In the genomic region with DNA sequence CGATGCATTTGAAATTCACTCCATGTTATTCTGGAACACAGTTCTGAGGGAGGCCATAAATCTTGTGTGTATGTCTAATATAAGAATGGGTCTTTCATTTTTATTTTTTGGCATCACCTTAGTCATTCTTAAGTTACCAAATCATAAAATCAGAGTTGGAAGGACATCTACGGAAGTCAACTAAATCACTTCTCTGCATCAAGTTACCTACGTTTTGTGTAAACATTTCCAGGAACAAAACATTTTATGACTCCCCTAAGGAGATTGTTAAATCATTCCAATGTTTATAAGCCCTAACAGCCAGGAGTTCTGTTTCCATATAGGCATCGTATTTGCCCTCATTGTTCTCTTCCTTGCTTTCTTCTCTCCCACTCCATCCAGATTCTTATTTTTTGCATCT, we compare ENCODE assay signal across 19 cellular contexts.
"Had no signal": no experiment of that assay in that cellular context is flagged by ENCODE, and none has a peak within 500 bp of the region (broad histone marks: within the 10 kb centered on the region; RNA-seq: fewer than 3 reads in every experiment).

No MANE protein-coding gene starts in this region.

- DNase-seq: activated CD4-positive, alpha-beta T cell treated with anti-CD3 and anti-CD28 coated beads, Interleukin-2, amount 50 U/mL, for 48 hours; activated naive CD4-positive, alpha-beta T cell; activated naive CD8-positive, alpha-beta T cell treated with anti-CD3 and anti-CD28 coated beads, Interleukin-2, amount 10 ng/mL, durations not matched to agents 7 days and 5 days; body of pancreas; caudate nucleus; endodermal cell; foreskin keratinocyte; hypothalamus; left ventricle myocardium inferior; naive B cell; psoas muscle; right lobe of liver; small intestine; stimulated activated CD4-positive, alpha-beta T cell treated with anti-CD3 and anti-CD28 coated beads, Interleukin-15, amount 100 ng/mL, for 24 hours; stimulated activated CD4-positive, alpha-beta T cell treated with anti-CD3 and anti-CD28 coated beads, Interleukin-2, amount 100 ng/mL, for 48 hours; T-helper 2 cell; trophoblast cell had no signal

- H3K27ac ChIP-seq: body of pancreas, foreskin keratinocyte, left ventricle myocardium inferior, psoas muscle, right lobe of liver, suprapubic skin had no signal

- H3K36me3 ChIP-seq: left ventricle myocardium inferior, right lobe of liver, suprapubic skin had no signal

- H3K27me3 ChIP-seq: body of pancreas, foreskin keratinocyte, right lobe of liver, suprapubic skin had no signal

- FAIRE-seq: keratinocyte, small intestine had no signal

- ATAC-seq: body of pancreas, foreskin keratinocyte, psoas muscle, right lobe of liver had no signal

- H3K4me3 ChIP-seq: body of pancreas, left ventricle myocardium inferior, psoas muscle, right lobe of liver, suprapubic skin had no signal

- H3K4me1 ChIP-seq: body of pancreas, foreskin keratinocyte, left ventricle myocardium inferior, psoas muscle, right lobe of liver, suprapubic skin had no signal

- H3K9me3 ChIP-seq: body of pancreas, left ventricle myocardium inferior, psoas muscle, right lobe of liver, suprapubic skin had no signal
